ENCODE assay signal across 12 cellular contexts in genomic region chr6:160730911-160731310, GRCh38. TPM values are rescaled to one million over a fixed set of nuclear protein-coding genes. Genes with fewer than 3 reads are reported as not detected.
DNase-seq lines count a peak whose midpoint lies in the region; ATAC-seq and TF ChIP-seq lines count a peak whose summit lies in the region.
"Had no signal": no experiment of that assay in that cellular context is flagged by ENCODE, and none has a peak within 500 bp of the region (broad histone marks: within the 10 kb centered on the region; RNA-seq: fewer than 3 reads in every experiment).

No MANE protein-coding gene starts in this region.

- DNase-seq in Daoy (ENCODE audit: low read depth) (peak; percentile 22), HFF-Myc (ENCODE audit: extremely low read depth, low read depth) (no peak), SK-N-DZ (ENCODE audit: low spot score) (peak; percentile 2), iPS-NIHi11 (ENCODE audit: low spot score) (peak; percentile 49), T1000 (lab: John Stamatoyannopoulos, UW) (no peak), germinal center (ENCODE audit: low spot score) (no peak)
- DNase-seq: immature natural killer cell, naive B cell, NCI-H526 had no signal

- TF ChIP-seq CTCF in HFF-Myc (IDR thresholded peaks at IDR 0.05; ENCODE audit: low read depth, low read length, missing control alignments): peak; percentile 7

- no peak overlapping the region for H3K4me3 ChIP-seq in HFF-Myc (replicated peaks; ENCODE audit: low read depth, low read length)

- ATAC-seq in GM19395 (IDR thresholded peaks at IDR 0.05; ENCODE audit: unreplicated experiment): no peak
- ATAC-seq in GM18858 (IDR thresholded peaks at IDR 0.05; ENCODE audit: unreplicated experiment): no peak

RNA-seq across cellular contexts. Expression of gene PLG, which starts 28.9 kb away (rescaled TPM):
- not detected in 2 replicates for total RNA-seq in Daoy (2014; rRNA removed; shearing (Covaris generic))
- not detected in 2 replicates for polyA plus RNA-seq in SK-N-DZ (2014; cell fraction: cytosol; rRNA removed)
- not detected in 2 replicates for polyA plus RNA-seq in SK-N-DZ (2014; cell fraction: nucleus; rRNA removed)
- total RNA-seq: endothelial cell of umbilical vein had no signal
- polyA plus RNA-seq: endothelial cell of umbilical vein, immature natural killer cell had no signal

Comparison
In these comparisons a context has a peak if more than half of its experiments do, and no peak if none do; other contexts are left out.
1. DNase-seq: peak in Daoy (single experiment), SK-N-DZ (single experiment) and iPS-NIHi11 (single experiment); none in HFF-Myc (single experiment), T1000 (single experiment) and germinal center (single experiment).